Comparison of ENCODE assay signal across 10 cellular contexts in the genomic region with DNA sequence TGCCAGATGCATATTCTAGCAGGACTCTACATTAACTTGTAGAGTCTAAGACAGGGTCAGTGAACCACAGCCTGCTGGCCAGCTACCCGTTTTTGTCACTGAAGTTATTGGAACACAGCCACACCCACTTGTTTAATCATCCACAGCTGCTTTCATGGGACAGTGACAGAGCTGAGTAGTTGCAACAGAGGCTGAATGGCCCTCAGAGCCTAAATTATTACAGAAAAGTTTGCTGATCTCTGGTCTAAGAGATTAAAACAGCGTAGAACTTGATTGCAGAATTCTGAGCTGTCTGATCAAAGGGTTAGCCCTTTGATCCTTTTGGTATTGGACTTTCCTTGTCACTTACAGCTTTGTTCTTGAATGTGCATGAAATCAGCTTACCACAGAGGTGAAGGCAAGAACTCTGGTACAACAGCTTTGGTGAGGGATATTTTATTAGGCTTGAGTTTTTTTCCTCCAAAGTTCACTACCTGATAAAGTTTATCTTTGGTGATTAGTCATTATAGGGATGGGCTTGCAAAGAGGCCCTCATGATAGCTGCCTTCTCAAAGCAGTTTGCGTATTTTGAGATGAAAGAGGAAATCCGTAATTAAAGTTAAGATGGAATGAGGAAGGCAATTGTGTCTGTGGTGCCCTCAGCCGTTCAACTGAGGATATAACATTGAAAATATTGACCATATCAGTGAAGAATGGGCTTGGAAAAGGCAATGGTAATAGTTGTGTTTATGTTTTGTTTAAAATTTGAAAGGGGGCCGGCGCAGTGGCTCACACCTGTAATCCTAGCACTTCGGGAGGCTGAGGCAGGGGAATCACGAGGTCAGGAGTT. TPM values are rescaled to one million over a fixed set of nuclear protein-coding genes. Genes with fewer than 3 reads are reported as not detected.
DNase-seq lines count a peak whose midpoint lies in the region; ATAC-seq and TF ChIP-seq lines count a peak whose summit lies in the region.
"Had no signal": no experiment of that assay in that cellular context is flagged by ENCODE, and none has a peak within 500 bp of the region (broad histone marks: within the 10 kb centered on the region; RNA-seq: fewer than 3 reads in every experiment).

No MANE protein-coding gene starts in this region.

- no peak overlapping the region for H3K14ac ChIP-seq in IMR-90 (replicated peaks; ENCODE audit: low read depth, low read length)

- peak; percentile 8 for DNase-seq in IMR-90
- peak in 3 of 4 donors; percentile 55 to 65 (median 60) for DNase-seq in body of pancreas
- peak; percentile 33 to 45 for DNase-seq in left colon
- peak; percentile 67 for DNase-seq in superior temporal gyrus (ENCODE audit: extremely low spot score)
- DNase-seq in SHP77 (lab: John Stamatoyannopoulos, UW) = no peak
- DNase-seq: foreskin melanocyte, NCI-H748 treated with DMSO at 0.1 percent for 48 hours had no signal

- H3K18ac ChIP-seq in IMR-90 (ENCODE audit: low read depth, low read length) = no peak overlapping the region

- BruUV-seq in IMR-90 (replicated peaks; lab: Mats Ljungman, UMichigan) = no TSS peak

- H3K9me3 ChIP-seq in IMR-90 (ENCODE audit: control insufficient read depth, insufficient read depth, low read length) (no peaks in the 10 kb centered on the region), body of pancreas (no peaks in the 10 kb centered on the region)

- TF ChIP-seq POLR2A in IMR-90 (IDR thresholded peaks at IDR 0.05; ENCODE audit: low read depth, low read length) (no peak), body of pancreas (IDR thresholded peaks at IDR 0.05) (no peak)

- H3K9ac ChIP-seq in IMR-90 (ENCODE audit: low read depth, low read length) = no peak overlapping the region

- TF ChIP-seq CTCF in IMR-90 (conservative IDR thresholded peaks at IDR 0.05; ENCODE audit: low read depth, low read length) (peak; percentile 37), body of pancreas (IDR thresholded peaks at IDR 0.05) (peak in 3 of 7 experiments; percentile 7 to 29 (median 22))

- H3K56ac ChIP-seq in IMR-90 (ENCODE audit: extremely low read depth, insufficient read depth, low read length) = no peak overlapping the region

- dilution Hi-C loops in IMR-90 (cut with HindIII; ENCODE audit: low sequenced_read_pairs, unreplicated experiment) = no loop called here

- H2AK5ac ChIP-seq in IMR-90 (ENCODE audit: low read depth, low read length) = no peak overlapping the region

- no peak overlapping the region for H2BK15ac ChIP-seq in IMR-90 (ENCODE audit: low read depth, low read length)

- no peak overlapping the region for H2AK9ac ChIP-seq in IMR-90 (replicated peaks; ENCODE audit: low read depth, low read length, poor library complexity)

- no peaks in the 10 kb centered on the region for H3K36me3 ChIP-seq in IMR-90 (ENCODE audit: control insufficient read depth, insufficient read depth, low read length)
- peaks cover 0 to 6% of the 10 kb centered on the region in 2 donors for H3K36me3 ChIP-seq in body of pancreas (replicated peaks in 1 of 2; ENCODE audit: insufficient read depth in 1 of 2, low read depth in 2 of 2)

- H3K4me3 ChIP-seq in IMR-90 (ENCODE audit: insufficient read depth, low read depth, low read length) (no peak overlapping the region), body of pancreas (no peak overlapping the region)

- intact Hi-C loops in IMR-90 (cut with micrococcal nuclease) (loop anchor here (5.0 kb wide), 1 partner anchor 310 kb away; the partner anchor contains the start of gene B9D1), body of pancreas (cut with DNase I) (no loop called here), left colon (cut with DNase I, micrococcal nuclease) (no loop called here)

- H2BK20ac ChIP-seq in IMR-90 (ENCODE audit: low read depth, low read length) = no peak overlapping the region

- no peak overlapping the region for H4K91ac ChIP-seq in IMR-90 (ENCODE audit: insufficient read depth, low read depth, low read length)

- no peak overlapping the region for H3K23ac ChIP-seq in IMR-90 (ENCODE audit: low read depth, low read length)

- H3K4ac ChIP-seq in IMR-90 (ENCODE audit: low read depth, low read length) = no peak overlapping the region

- no peak overlapping the region for H3K4me2 ChIP-seq in IMR-90 (ENCODE audit: low read depth, low read length)

- ATAC-seq in IMR-90 (ENCODE audit: low read depth) (no peak; the same call in 1 of the 2 replicates), body of pancreas (peak; percentile 65), left colon (peak; percentile 91), GM18511 (IDR thresholded peaks at IDR 0.05; ENCODE audit: unreplicated experiment) (no peak), HG03135 (IDR thresholded peaks at IDR 0.05; ENCODE audit: unreplicated experiment) (no peak), HG02884 (IDR thresholded peaks at IDR 0.05; ENCODE audit: unreplicated experiment) (no peak)

- H4K5ac ChIP-seq in IMR-90 (ENCODE audit: low read depth, low read length) = no peak overlapping the region

- H3K4me1 ChIP-seq in IMR-90 (ENCODE audit: control insufficient read depth, insufficient read depth, low read length) (no peaks in the 10 kb centered on the region), body of pancreas (peaks cover 36% of the 10 kb centered on the region)

- CTCF ChIA-PET in IMR-90 (lab: Yijun Ruan, JAX) = interaction anchor here (0.9 to 1.1 kb wide), 2 partner anchors 12 to 159 kb away, joined by 3 read pairs; no protein-coding TSS in a partner anchor

- H3K9me1 ChIP-seq in IMR-90 (ENCODE audit: insufficient read depth, low read length) = no peaks in the 10 kb centered on the region

- H3K79me1 ChIP-seq in IMR-90 (ENCODE audit: low read depth in 1 of 2, low read length in 2 of 2) = no peaks in the 10 kb centered on the region

- no peak overlapping the region for H2BK5ac ChIP-seq in IMR-90 (ENCODE audit: low read depth, low read length, poor library complexity, severe bottlenecking)

- no peak overlapping the region for H2BK120ac ChIP-seq in IMR-90 (ENCODE audit: low read depth, low read length)

- H3K27ac ChIP-seq in IMR-90 (ENCODE audit: insufficient read depth, low read length) (no peak overlapping the region), body of pancreas (peak overlapping the region in 3 of 4 donors; percentile 4 to 60 (median 53))

- no peak overlapping the region for H2AFZ ChIP-seq in IMR-90 (replicated peaks; ENCODE audit: low read length, poor library complexity)

- no peaks in the 10 kb centered on the region for H4K20me1 ChIP-seq in IMR-90 (ENCODE audit: insufficient read depth, low read length)

- POLR2A ChIA-PET in IMR-90 (lab: Charles Lee; ENCODE audit: unreplicated experiment) = no interaction called here

- peak; percentile 37 for TF ChIP-seq RAD21 in IMR-90 (IDR thresholded peaks at IDR 0.05; ENCODE audit: low read length)

- WGBS in IMR-90 (ENCODE audit: extremely low coverage in 2 of 2, insufficient read length in 1 of 2), 2 experiments = 45% methylated on average over 1 of the region's 9 CpGs; no CpG with 5 or more reads in 1 of the 2 experiments
- WGBS in body of pancreas, 2 donors = 59 to 60% methylated on average over 9 of the region's 9 CpGs

- H3K27me3 ChIP-seq in IMR-90 (ENCODE audit: control insufficient read depth, insufficient read depth, low read length) (peaks cover 2% of the 10 kb centered on the region; the same call in 1 of the 2 replicates), body of pancreas (no peaks in the 10 kb centered on the region)

- in situ Hi-C loops in IMR-90 (cut with MboI; ENCODE audit: low sequenced_read_pairs) = no loop called here

- H4K8ac ChIP-seq in IMR-90 (ENCODE audit: low read depth in 2 of 2, low read length in 2 of 2) = no peak overlapping the region

TF ChIP-seq in IMR-90, 13 proteins besides CTCF, POLR2A, EP300 and RAD21:
- TF ChIP-seq CHD1 (IDR thresholded peaks at IDR 0.05; ENCODE audit: low read depth, low read length) (no peak), SMC3 (IDR thresholded peaks at IDR 0.05; ENCODE audit: low read depth, low read length) (peak; percentile 44; the same call in 1 of the 2 replicates), NFE2L2 (IDR thresholded peaks at IDR 0.05; ENCODE audit: low read depth, low read length) (no peak), RCOR1 (IDR thresholded peaks at IDR 0.05; ENCODE audit: insufficient replicate concordance, low read length) (no peak), ELK1 (IDR thresholded peaks at IDR 0.05; ENCODE audit: borderline replicate concordance, low read depth, low read length) (no peak), BHLHE40 (IDR thresholded peaks at IDR 0.05; ENCODE audit: low read depth, low read length) (no peak), MAZ (IDR thresholded peaks at IDR 0.05; ENCODE audit: borderline replicate concordance, low read depth, low read length) (no peak)
- TF ChIP-seq, protein P1, sequence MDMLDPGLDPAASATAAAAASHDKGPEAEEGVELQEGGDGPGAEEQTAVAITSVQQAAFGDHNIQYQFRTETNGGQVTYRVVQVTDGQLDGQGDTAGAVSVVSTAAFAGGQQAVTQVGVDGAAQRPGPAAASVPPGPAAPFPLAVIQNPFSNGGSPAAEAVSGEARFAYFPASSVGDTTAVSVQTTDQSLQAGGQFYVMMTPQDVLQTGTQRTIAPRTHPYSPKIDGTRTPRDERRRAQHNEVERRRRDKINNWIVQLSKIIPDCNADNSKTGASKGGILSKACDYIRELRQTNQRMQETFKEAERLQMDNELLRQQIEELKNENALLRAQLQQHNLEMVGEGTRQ (IDR thresholded peaks at IDR 0.05; ENCODE audit: low read depth, low read length) = no peak

RNA-seq across cellular contexts. Expression of gene ALDH3A2, which starts 23.7 kb away (rescaled TPM):
- 6.9 and 7.9 TPM in 2 replicates for total RNA-seq in IMR-90 (2012; rRNA removed)
- 2.8 and 4.0 TPM in 2 replicates for polyA plus RNA-seq in IMR-90 (2012; rRNA removed)
- polyA plus RNA-seq in IMR-90 (2012; cell fraction: cytosol; rRNA removed) = 1.9 and 2.6 TPM in 2 replicates
- polyA plus RNA-seq in IMR-90 (2012; cell fraction: nucleus; rRNA removed; ENCODE audit: low replicate concordance) = 3.7 and 6.9 TPM in 2 replicates
- 100 to 1,000 TPM; 128 to 131 TPM for total RNA-seq in body of pancreas
- 100 to 1,000 TPM; 105 to 114 TPM for total RNA-seq in left colon

RNA-seq across cellular contexts. Expression of gene SLC47A2, which starts 44.2 kb away (rescaled TPM):
- total RNA-seq in IMR-90 (2012; rRNA removed) (not detected in 2 replicates), body of pancreas (under 1 TPM in 1 of 2 donors, not detected in 1; 0.26 TPM), left colon (under 1 TPM; 0.14 to 0.40 TPM)
- not detected in 2 replicates for polyA plus RNA-seq in IMR-90 (2012; rRNA removed)
- not detected in 2 replicates for polyA plus RNA-seq in IMR-90 (2012; cell fraction: cytosol; rRNA removed)
- not detected in 2 replicates for polyA plus RNA-seq in IMR-90 (2012; cell fraction: nucleus; rRNA removed; ENCODE audit: low replicate concordance)

Comparison
In these comparisons a context has a peak if more than half of its experiments do, and no peak if none do; other contexts are left out.
1. ATAC-seq: peak in body of pancreas (single experiment) and left colon (single experiment); none in IMR-90 (single experiment), GM18511 (single experiment), HG03135 (single experiment) and HG02884 (single experiment).
2. DNase-seq: peak in IMR-90 (single experiment), body of pancreas (3 of 4), left colon (2 of 2) and superior temporal gyrus (single experiment); none in SHP77 (0 of 2).
3. RNA of gene ALDH3A2, which starts 23.7 kb away (total RNA-seq): 128 to 131 TPM in body of pancreas and 105 to 114 TPM in left colon; 6.9 to 7.9 TPM in IMR-90; every median in the first group is over 10 times any median in the second.